In genomic region chr3:133930341-133930933, GRCh38 we compare ENCODE assay signal across 8 cellular contexts. TPM values are rescaled to one million over a fixed set of nuclear protein-coding genes. Genes with fewer than 3 reads are reported as not detected.
DNase-seq lines count a peak whose midpoint lies in the region; ATAC-seq and TF ChIP-seq lines count a peak whose summit lies in the region.

No MANE protein-coding gene starts in this region.

- H3K27me3 ChIP-seq in MG63 (no peaks in the 10 kb centered on the region), fibroblast of lung (ENCODE audit: control insufficient read depth, insufficient read depth, low read length) (no peaks in the 10 kb centered on the region), vagina (no peaks in the 10 kb centered on the region)

- TF ChIP-seq CTCF in fibroblast of lung (conservative IDR thresholded peaks at IDR 0.05 in 1 of 2, IDR thresholded peaks at IDR 0.05 in 1 of 2; ENCODE audit: low read depth in 1 of 2, low read length in 2 of 2): peak; percentile 84 to 87
- no peak for TF ChIP-seq CTCF in vagina (IDR thresholded peaks at IDR 0.05)

- no peak overlapping the region for H3K27ac ChIP-seq in SK-N-MC
- no peak overlapping the region for H3K27ac ChIP-seq in fibroblast of lung (ENCODE audit: insufficient read depth, low read length)
- H3K27ac ChIP-seq in vagina: no peak overlapping the region

- H3K4me1 ChIP-seq in fibroblast of lung (ENCODE audit: control insufficient read depth, extremely low read depth, insufficient read depth, low read length): no peaks in the 10 kb centered on the region
- H3K4me1 ChIP-seq in vagina: peaks cover 10% of the 10 kb centered on the region

- ATAC-seq in HG02973 (IDR thresholded peaks at IDR 0.05; ENCODE audit: unreplicated experiment) (no peak), HG02798 (IDR thresholded peaks at IDR 0.05; ENCODE audit: poor library complexity, unreplicated experiment) (no peak)

- H3K4me3 ChIP-seq in MG63 (no peak overlapping the region), SK-N-MC (no peak overlapping the region), fibroblast of lung (replicated peaks in 1 of 4; ENCODE audit: control extremely low read depth in 1 of 4, insufficient read depth in 1 of 4, low read depth in 3 of 4, low read length in 4 of 4) (no peak overlapping the region), vagina (no peak overlapping the region)

- no peak for TF ChIP-seq POLR2A in vagina (IDR thresholded peaks at IDR 0.05)

- no peaks in the 10 kb centered on the region for H3K79me2 ChIP-seq in fibroblast of lung (ENCODE audit: control insufficient read depth, insufficient read depth, low read length)

- H3K4me2 ChIP-seq in fibroblast of lung (ENCODE audit: extremely low read depth, insufficient read depth, low read length): no peak overlapping the region

- no peak overlapping the region for H3K9ac ChIP-seq in SK-N-MC (ENCODE audit: insufficient read length)
- H3K9ac ChIP-seq in fibroblast of lung (ENCODE audit: insufficient read depth, low read length): no peak overlapping the region

- no peaks in the 10 kb centered on the region for H3K9me3 ChIP-seq in MG63
- no peaks in the 10 kb centered on the region for H3K9me3 ChIP-seq in SK-N-MC (ENCODE audit: low read depth, low read length)
- no peaks in the 10 kb centered on the region for H3K9me3 ChIP-seq in fibroblast of lung (ENCODE audit: control insufficient read depth, insufficient read depth, low read depth, low read length)
- no peaks in the 10 kb centered on the region for H3K9me3 ChIP-seq in vagina

- intact Hi-C loops in vagina (cut with DNase I): no loop called here

- no peaks in the 10 kb centered on the region for H4K20me1 ChIP-seq in fibroblast of lung (ENCODE audit: control insufficient read depth, extremely low read depth, insufficient read depth, low read length)

- H2AFZ ChIP-seq in fibroblast of lung (ENCODE audit: low read length): no peak overlapping the region

- H3K36me3 ChIP-seq in MG63: no peaks in the 10 kb centered on the region
- H3K36me3 ChIP-seq in SK-N-MC (ENCODE audit: insufficient read depth, low read length): no peaks in the 10 kb centered on the region
- H3K36me3 ChIP-seq in fibroblast of lung (ENCODE audit: control insufficient read depth, insufficient read depth, low read length): no peaks in the 10 kb centered on the region
- no peaks in the 10 kb centered on the region for H3K36me3 ChIP-seq in vagina

- peak; percentile 63 for DNase-seq in EL
- peak; percentile 37 for DNase-seq in MG63
- peak; percentile 47 for DNase-seq in SK-N-MC (ENCODE audit: low read depth, low spot score)
- DNase-seq in fibroblast of lung (ENCODE audit: low read depth in 2 of 2): peak; percentile 70 to 90
- peak; percentile 37 for DNase-seq in pulmonary artery endothelial cell (ENCODE audit: low read depth, low spot score)
- DNase-seq in vagina (ENCODE audit: extremely low spot score in 2 of 2): no peak

RNA-seq across cellular contexts. Expression of gene RAB6B, which starts 34.8 kb away (rescaled TPM):
- 3.3 and 4.0 TPM in 2 replicates for total RNA-seq in MG63 (2014; rRNA removed; shearing (Covaris generic); ENCODE audit: low replicate concordance)
- 0.51 and 0.83 TPM in 2 replicates for total RNA-seq in fibroblast of lung
- polyA plus RNA-seq in fibroblast of lung: 1.5 and 2.1 TPM in 2 replicates
- polyA plus RNA-seq in fibroblast of lung (2012): 1.9 and 2.9 TPM in 2 replicates
- 0.08 and 1.8 TPM in 2 replicates for polyA minus RNA-seq in fibroblast of lung (ENCODE audit: low replicate concordance)
- total RNA-seq in pulmonary artery endothelial cell: 0.99 and 1.2 TPM in 2 replicates
- total RNA-seq in vagina: 3.7 TPM

Comparison
In these comparisons a context has a peak if more than half of its experiments do, and no peak if none do; other contexts are left out.
1. DNase-seq: peak in EL (single experiment), MG63 (single experiment), SK-N-MC (single experiment), fibroblast of lung (2 of 2) and pulmonary artery endothelial cell (single experiment); none in vagina (0 of 2).
2. CTCF ChIP-seq: peak in fibroblast of lung (2 of 2); none in vagina (0 of 3).